Comparison of ENCODE assay signal across 1 cellular context in the genomic region with DNA sequence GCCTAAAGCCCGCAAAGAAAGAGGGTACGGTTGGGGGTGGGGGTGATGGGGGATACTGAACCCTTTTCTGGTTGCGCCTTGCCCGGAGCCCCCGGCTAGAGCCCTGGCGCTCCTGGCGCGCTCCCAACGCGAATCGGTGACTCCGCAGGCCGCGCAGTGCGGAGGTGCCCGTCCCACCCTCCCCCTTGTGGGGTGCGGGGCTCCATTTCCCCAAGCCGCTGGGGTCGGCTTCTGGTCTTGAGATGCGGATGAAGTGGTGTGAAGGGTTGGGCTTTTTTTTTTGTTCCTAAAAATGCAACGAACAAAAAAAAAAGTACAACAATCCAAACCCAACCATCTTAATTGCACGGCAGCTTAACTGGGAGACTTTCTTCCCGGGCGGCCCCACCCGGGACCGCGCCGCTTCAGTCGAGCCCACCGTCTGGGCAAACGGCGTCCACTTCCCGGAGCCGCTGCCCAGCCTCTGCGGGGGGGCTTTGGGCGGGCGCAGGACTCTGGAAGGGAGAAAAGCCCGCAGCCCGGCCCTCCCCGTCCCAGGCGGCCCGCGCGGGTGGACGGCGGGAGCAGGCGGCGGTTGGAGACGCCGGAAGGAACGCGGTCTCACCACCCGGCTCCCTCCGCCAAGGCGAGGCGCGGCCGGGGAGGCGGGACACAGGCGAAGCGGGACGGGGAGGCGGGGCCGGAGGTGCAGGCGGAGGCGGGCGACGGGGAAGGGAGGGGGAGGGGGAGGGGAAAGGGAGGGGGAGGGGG.
A peak's percentile ranks its signal among the peaks of the same experiment; 100 is the strongest.
TF ChIP-seq lines count a peak whose summit lies in the region.

No MANE protein-coding gene starts in this region.

TF ChIP-seq in K562, 482 proteins besides CTCF, POLR2A, EP300 and RAD21 (continued from another document and continues in another):
- TF ChIP-seq, protein P1, sequence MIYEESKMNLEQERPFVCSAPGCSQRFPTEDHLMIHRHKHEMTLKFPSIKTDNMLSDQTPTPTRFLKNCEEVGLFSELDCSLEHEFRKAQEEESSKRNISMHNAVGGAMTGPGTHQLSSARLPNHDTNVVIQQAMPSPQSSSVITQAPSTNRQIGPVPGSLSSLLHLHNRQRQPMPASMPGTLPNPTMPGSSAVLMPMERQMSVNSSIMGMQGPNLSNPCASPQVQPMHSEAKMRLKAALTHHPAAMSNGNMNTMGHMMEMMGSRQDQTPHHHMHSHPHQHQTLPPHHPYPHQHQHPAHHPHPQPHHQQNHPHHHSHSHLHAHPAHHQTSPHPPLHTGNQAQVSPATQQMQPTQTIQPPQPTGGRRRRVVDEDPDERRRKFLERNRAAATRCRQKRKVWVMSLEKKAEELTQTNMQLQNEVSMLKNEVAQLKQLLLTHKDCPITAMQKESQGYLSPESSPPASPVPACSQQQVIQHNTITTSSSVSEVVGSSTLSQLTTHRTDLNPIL (CRISPR knock-in tag; IDR thresholded peaks at IDR 0.05), result no peak
- TF ChIP-seq BRCA1 (IDR thresholded peaks at IDR 0.05) (no peak), BRCA1 (CRISPR knock-in tag; IDR thresholded peaks at IDR 0.05) (no peak), CBFA2T3 (IDR thresholded peaks at IDR 0.05) (no peak), DIDO1 (tag; IDR thresholded peaks at IDR 0.05; ENCODE audit: low read depth) (no peak), ZBTB1 (CRISPR knock-in tag; IDR thresholded peaks at IDR 0.05; ENCODE audit: borderline replicate concordance, low read depth) (peak; percentile 92), ZZZ3 (IDR thresholded peaks at IDR 0.05) (no peak), NEUROD1 (IDR thresholded peaks at IDR 0.05; ENCODE audit: borderline replicate concordance, low read depth, low read length, partially characterized antibody) (no peak), MIER1 (IDR thresholded peaks at IDR 0.05; ENCODE audit: low read depth) (no peak), TOE1 (IDR thresholded peaks at IDR 0.05; ENCODE audit: borderline replicate concordance) (no peak), TOE1 (CRISPR knock-in tag; IDR thresholded peaks at IDR 0.05; ENCODE audit: borderline replicate concordance, low read depth) (no peak), ZNF695 (CRISPR knock-in tag; IDR thresholded peaks at IDR 0.05) (no peak), MEIS2 (IDR thresholded peaks at IDR 0.05; ENCODE audit: partially characterized antibody) (no peak), BMI1 (IDR thresholded peaks at IDR 0.05; ENCODE audit: low read length) (no peak), SNIP1 (IDR thresholded peaks at IDR 0.05; ENCODE audit: low read depth) (no peak), SNRNP70 (optimal IDR thresholded peaks at IDR 0.05; ENCODE audit: low read depth, low read length) (no peak), ILF3 (IDR thresholded peaks at IDR 0.05; ENCODE audit: borderline replicate concordance) (no peak), ZBED1 (IDR thresholded peaks at IDR 0.05) (no peak), PHF8 (IDR thresholded peaks at IDR 0.05; ENCODE audit: borderline replicate concordance, low read length) (peak; percentile 60; the same call in 1 of the 2 replicates), SMARCA5 (IDR thresholded peaks at IDR 0.05) (no peak), TAF1 (IDR thresholded peaks at IDR 0.05; ENCODE audit: control insufficient read depth, extremely low read depth, insufficient read depth, low read length, severe bottlenecking) (peak; percentile 81), FOXK1 (CRISPR knock-in tag; IDR thresholded peaks at IDR 0.05; ENCODE audit: borderline replicate concordance) (no peak), NFE2L1 (tag; IDR thresholded peaks at IDR 0.05; ENCODE audit: borderline replicate concordance, low read depth) (no peak), CEBPG (CRISPR knock-in tag; IDR thresholded peaks at IDR 0.05) (no peak), CEBPG (tag; conservative IDR thresholded peaks at IDR 0.05 in 1 of 2, IDR thresholded peaks at IDR 0.05 in 1 of 2) (no peak), ZNF239 (CRISPR knock-in tag; IDR thresholded peaks at IDR 0.05) (no peak), ATF1 (CRISPR knock-in tag; IDR thresholded peaks at IDR 0.05) (no peak), ATF1 (tag; IDR thresholded peaks at IDR 0.05) (no peak), GATA2 (CRISPR knock-in tag; IDR thresholded peaks at IDR 0.05) (no peak)
- TF ChIP-seq, protein P2, sequence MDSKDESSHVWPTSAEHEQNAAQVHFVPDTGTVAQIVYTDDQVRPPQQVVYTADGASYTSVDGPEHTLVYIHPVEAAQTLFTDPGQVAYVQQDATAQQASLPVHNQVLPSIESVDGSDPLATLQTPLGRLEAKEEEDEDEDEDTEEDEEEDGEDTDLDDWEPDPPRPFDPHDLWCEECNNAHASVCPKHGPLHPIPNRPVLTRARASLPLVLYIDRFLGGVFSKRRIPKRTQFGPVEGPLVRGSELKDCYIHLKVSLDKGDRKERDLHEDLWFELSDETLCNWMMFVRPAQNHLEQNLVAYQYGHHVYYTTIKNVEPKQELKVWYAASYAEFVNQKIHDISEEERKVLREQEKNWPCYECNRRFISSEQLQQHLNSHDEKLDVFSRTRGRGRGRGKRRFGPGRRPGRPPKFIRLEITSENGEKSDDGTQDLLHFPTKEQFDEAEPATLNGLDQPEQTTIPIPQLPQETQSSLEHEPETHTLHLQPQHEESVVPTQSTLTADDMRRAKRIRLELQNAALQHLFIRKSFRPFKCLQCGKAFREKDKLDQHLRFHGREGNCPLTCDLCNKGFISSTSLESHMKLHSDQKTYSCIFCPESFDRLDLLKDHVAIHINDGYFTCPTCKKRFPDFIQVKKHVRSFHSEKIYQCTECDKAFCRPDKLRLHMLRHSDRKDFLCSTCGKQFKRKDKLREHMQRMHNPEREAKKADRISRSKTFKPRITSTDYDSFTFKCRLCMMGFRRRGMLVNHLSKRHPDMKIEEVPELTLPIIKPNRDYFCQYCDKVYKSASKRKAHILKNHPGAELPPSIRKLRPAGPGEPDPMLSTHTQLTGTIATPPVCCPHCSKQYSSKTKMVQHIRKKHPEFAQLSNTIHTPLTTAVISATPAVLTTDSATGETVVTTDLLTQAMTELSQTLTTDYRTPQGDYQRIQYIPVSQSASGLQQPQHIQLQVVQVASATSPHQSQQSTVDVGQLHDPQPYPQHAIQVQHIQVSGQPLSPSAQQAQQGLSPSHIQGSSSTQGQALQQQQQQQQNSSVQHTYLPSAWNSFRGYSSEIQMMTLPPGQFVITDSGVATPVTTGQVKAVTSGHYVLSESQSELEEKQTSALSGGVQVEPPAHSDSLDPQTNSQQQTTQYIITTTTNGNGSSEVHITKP (IDR thresholded peaks at IDR 0.05; ENCODE audit: partially characterized antibody), result no peak
- TF ChIP-seq, protein P3, sequence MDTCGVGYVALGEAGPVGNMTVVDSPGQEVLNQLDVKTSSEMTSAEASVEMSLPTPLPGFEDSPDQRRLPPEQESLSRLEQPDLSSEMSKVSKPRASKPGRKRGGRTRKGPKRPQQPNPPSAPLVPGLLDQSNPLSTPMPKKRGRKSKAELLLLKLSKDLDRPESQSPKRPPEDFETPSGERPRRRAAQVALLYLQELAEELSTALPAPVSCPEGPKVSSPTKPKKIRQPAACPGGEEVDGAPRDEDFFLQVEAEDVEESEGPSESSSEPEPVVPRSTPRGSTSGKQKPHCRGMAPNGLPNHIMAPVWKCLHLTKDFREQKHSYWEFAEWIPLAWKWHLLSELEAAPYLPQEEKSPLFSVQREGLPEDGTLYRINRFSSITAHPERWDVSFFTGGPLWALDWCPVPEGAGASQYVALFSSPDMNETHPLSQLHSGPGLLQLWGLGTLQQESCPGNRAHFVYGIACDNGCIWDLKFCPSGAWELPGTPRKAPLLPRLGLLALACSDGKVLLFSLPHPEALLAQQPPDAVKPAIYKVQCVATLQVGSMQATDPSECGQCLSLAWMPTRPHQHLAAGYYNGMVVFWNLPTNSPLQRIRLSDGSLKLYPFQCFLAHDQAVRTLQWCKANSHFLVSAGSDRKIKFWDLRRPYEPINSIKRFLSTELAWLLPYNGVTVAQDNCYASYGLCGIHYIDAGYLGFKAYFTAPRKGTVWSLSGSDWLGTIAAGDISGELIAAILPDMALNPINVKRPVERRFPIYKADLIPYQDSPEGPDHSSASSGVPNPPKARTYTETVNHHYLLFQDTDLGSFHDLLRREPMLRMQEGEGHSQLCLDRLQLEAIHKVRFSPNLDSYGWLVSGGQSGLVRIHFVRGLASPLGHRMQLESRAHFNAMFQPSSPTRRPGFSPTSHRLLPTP (IDR thresholded peaks at IDR 0.05; ENCODE audit: borderline replicate concordance, extremely low read depth, insufficient read length), result no peak
- TF ChIP-seq, protein P4, sequence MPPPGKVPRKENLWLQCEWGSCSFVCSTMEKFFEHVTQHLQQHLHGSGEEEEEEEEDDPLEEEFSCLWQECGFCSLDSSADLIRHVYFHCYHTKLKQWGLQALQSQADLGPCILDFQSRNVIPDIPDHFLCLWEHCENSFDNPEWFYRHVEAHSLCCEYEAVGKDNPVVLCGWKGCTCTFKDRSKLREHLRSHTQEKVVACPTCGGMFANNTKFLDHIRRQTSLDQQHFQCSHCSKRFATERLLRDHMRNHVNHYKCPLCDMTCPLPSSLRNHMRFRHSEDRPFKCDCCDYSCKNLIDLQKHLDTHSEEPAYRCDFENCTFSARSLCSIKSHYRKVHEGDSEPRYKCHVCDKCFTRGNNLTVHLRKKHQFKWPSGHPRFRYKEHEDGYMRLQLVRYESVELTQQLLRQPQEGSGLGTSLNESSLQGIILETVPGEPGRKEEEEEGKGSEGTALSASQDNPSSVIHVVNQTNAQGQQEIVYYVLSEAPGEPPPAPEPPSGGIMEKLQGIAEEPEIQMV (tag; conservative IDR thresholded peaks at IDR 0.05; ENCODE audit: low read depth), result no peak
- TF ChIP-seq, protein P5, sequence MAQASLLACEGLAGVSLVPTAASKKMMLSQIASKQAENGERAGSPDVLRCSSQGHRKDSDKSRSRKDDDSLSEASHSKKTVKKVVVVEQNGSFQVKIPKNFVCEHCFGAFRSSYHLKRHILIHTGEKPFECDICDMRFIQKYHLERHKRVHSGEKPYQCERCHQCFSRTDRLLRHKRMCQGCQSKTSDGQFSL (CRISPR knock-in tag; IDR thresholded peaks at IDR 0.05), result no peak
- TF ChIP-seq, protein P5 (tag; IDR thresholded peaks at IDR 0.05), result no peak
- TF ChIP-seq, protein P6, sequence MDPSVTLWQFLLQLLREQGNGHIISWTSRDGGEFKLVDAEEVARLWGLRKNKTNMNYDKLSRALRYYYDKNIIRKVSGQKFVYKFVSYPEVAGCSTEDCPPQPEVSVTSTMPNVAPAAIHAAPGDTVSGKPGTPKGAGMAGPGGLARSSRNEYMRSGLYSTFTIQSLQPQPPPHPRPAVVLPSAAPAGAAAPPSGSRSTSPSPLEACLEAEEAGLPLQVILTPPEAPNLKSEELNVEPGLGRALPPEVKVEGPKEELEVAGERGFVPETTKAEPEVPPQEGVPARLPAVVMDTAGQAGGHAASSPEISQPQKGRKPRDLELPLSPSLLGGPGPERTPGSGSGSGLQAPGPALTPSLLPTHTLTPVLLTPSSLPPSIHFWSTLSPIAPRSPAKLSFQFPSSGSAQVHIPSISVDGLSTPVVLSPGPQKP (CRISPR knock-in tag; IDR thresholded peaks at IDR 0.05), result no peak
- TF ChIP-seq, protein P7, sequence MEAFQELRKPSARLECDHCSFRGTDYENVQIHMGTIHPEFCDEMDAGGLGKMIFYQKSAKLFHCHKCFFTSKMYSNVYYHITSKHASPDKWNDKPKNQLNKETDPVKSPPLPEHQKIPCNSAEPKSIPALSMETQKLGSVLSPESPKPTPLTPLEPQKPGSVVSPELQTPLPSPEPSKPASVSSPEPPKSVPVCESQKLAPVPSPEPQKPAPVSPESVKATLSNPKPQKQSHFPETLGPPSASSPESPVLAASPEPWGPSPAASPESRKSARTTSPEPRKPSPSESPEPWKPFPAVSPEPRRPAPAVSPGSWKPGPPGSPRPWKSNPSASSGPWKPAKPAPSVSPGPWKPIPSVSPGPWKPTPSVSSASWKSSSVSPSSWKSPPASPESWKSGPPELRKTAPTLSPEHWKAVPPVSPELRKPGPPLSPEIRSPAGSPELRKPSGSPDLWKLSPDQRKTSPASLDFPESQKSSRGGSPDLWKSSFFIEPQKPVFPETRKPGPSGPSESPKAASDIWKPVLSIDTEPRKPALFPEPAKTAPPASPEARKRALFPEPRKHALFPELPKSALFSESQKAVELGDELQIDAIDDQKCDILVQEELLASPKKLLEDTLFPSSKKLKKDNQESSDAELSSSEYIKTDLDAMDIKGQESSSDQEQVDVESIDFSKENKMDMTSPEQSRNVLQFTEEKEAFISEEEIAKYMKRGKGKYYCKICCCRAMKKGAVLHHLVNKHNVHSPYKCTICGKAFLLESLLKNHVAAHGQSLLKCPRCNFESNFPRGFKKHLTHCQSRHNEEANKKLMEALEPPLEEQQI (IDR thresholded peaks at IDR 0.05), result no peak
- TF ChIP-seq, protein P8, sequence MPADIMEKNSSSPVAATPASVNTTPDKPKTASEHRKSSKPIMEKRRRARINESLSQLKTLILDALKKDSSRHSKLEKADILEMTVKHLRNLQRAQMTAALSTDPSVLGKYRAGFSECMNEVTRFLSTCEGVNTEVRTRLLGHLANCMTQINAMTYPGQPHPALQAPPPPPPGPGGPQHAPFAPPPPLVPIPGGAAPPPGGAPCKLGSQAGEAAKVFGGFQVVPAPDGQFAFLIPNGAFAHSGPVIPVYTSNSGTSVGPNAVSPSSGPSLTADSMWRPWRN (IDR thresholded peaks at IDR 0.05; ENCODE audit: low read depth), result no peak
